10 cellular contexts compared by ENCODE assay signal in genomic region chr3:115986555-115987207, GRCh38.
DNase-seq lines count a peak whose midpoint lies in the region; ATAC-seq, FAIRE-seq and TF ChIP-seq lines count a peak whose summit lies in the region.
"Had no signal": no experiment of that assay in that cellular context is flagged by ENCODE, and none has a peak within 500 bp of the region (broad histone marks: within the 10 kb centered on the region; RNA-seq: fewer than 3 reads in every experiment).

No MANE protein-coding gene starts in this region.

- no peak for FAIRE-seq in keratinocyte (lab: Jason Lieb, UNC)

- intact Hi-C loops in vagina (cut with DNase I) = no loop called here

- no peaks in the 10 kb centered on the region for H3K9me1 ChIP-seq in keratinocyte (ENCODE audit: control insufficient read depth, extremely low read depth, insufficient read depth, low read length)

- no peak for TF ChIP-seq POLR2A in vagina (IDR thresholded peaks at IDR 0.05)

- TF ChIP-seq CTCF in HFF-Myc (IDR thresholded peaks at IDR 0.05; ENCODE audit: low read depth, low read length, missing control alignments) (peak; percentile 40), keratinocyte (optimal IDR thresholded peaks at IDR 0.05 in 1 of 3, IDR thresholded peaks at IDR 0.05 in 1 of 3, conservative IDR thresholded peaks at IDR 0.05 in 1 of 3; ENCODE audit: extremely low read depth in 1 of 3, insufficient read depth in 2 of 3, low read length in 3 of 3) (peak; percentile 46 to 67 (median 50)), vagina (IDR thresholded peaks at IDR 0.05) (no peak)

- H3K27ac ChIP-seq in keratinocyte (ENCODE audit: control insufficient read depth, insufficient read depth, low read length) = no peak overlapping the region
- no peak overlapping the region for H3K27ac ChIP-seq in vagina
- H3K27ac ChIP-seq: thyroid gland had no signal

- DNase-seq in DMS 273 treated with DMSO at 0.1 percent for 48 hours (lab: John Stamatoyannopoulos, UW) (peak; percentile 64), HFF-Myc (ENCODE audit: extremely low read depth, low read depth) (no peak), SW480 (ENCODE audit: low spot score) (peak; percentile 24), keratinocyte (ENCODE audit: low read depth, low spot score) (no peak), vagina (ENCODE audit: extremely low spot score in 2 of 2) (no peak), nucleus accumbens (lab: John Stamatoyannopoulos, UW) (no peak)
- DNase-seq in stimulated activated CD4-positive, alpha-beta T cell treated with anti-CD3 and anti-CD28 coated beads, Interleukin-15, amount 100 ng/mL, for 24 hours = no peak
- DNase-seq: foreskin melanocyte, thyroid gland had no signal

- H3K4me2 ChIP-seq in keratinocyte (ENCODE audit: control insufficient read depth, extremely low read depth, insufficient read depth, low read depth, low read length) = no peak overlapping the region

- no peak overlapping the region for H2AFZ ChIP-seq in keratinocyte (ENCODE audit: control insufficient read depth, low read length)

- no peaks in the 10 kb centered on the region for H3K79me2 ChIP-seq in keratinocyte (ENCODE audit: control insufficient read depth, insufficient read depth, low read length)

- H3K36me3 ChIP-seq in keratinocyte (ENCODE audit: control insufficient read depth in 2 of 2, extremely low read depth in 1 of 2, insufficient read depth in 2 of 2, low read length in 2 of 2) (no peaks in the 10 kb centered on the region), vagina (no peaks in the 10 kb centered on the region)
- H3K36me3 ChIP-seq: thyroid gland had no signal

- H3K4me1 ChIP-seq in keratinocyte (ENCODE audit: control insufficient read depth, extremely low read depth, insufficient read depth, low read length) (no peaks in the 10 kb centered on the region), vagina (no peaks in the 10 kb centered on the region)
- H3K4me1 ChIP-seq: thyroid gland had no signal

- H3K4me3 ChIP-seq in HFF-Myc (replicated peaks; ENCODE audit: low read depth, low read length) (no peak overlapping the region), keratinocyte (ENCODE audit: control insufficient read depth in 2 of 3, extremely low read depth in 1 of 3, insufficient read depth in 2 of 3, low read depth in 1 of 3, low read length in 3 of 3) (no peak overlapping the region), vagina (no peak overlapping the region)
- H3K4me3 ChIP-seq: thyroid gland had no signal

- ATAC-seq in GM19023 (IDR thresholded peaks at IDR 0.05; ENCODE audit: unreplicated experiment) = no peak

- dilution Hi-C loops in keratinocyte (cut with MboI; ENCODE audit: extremely low pct_ligation_motif_present, low sequenced_read_pairs) = no loop called here

- H4K20me1 ChIP-seq in keratinocyte (ENCODE audit: control insufficient read depth, extremely low read depth, insufficient read depth, low read length) = no peaks in the 10 kb centered on the region

- H3K9ac ChIP-seq in keratinocyte (ENCODE audit: control insufficient read depth, extremely low read depth, insufficient read depth, low read length) = no peak overlapping the region

- no peaks in the 10 kb centered on the region for H3K27me3 ChIP-seq in keratinocyte (ENCODE audit: control insufficient read depth, extremely low read depth, insufficient read depth, low read length)
- no peaks in the 10 kb centered on the region for H3K27me3 ChIP-seq in vagina
- H3K27me3 ChIP-seq: thyroid gland had no signal

- no peaks in the 10 kb centered on the region for H3K9me3 ChIP-seq in keratinocyte (ENCODE audit: control insufficient read depth, low read depth, low read length)
- H3K9me3 ChIP-seq in vagina = no peaks in the 10 kb centered on the region
- H3K9me3 ChIP-seq: thyroid gland had no signal

Comparison
In these comparisons a context has a peak if more than half of its experiments do, and no peak if none do; other contexts are left out.
1. DNase-seq: peak in DMS 273 treated with DMSO at 0.1 percent for 48 hours (single experiment) and SW480 (single experiment); none in HFF-Myc (single experiment), keratinocyte (single experiment), vagina (0 of 2), nucleus accumbens (0 of 56) and stimulated activated CD4-positive, alpha-beta T cell treated with anti-CD3 and anti-CD28 coated beads, Interleukin-15, amount 100 ng/mL, for 24 hours (single experiment).
2. CTCF ChIP-seq: peak in HFF-Myc (single experiment) and keratinocyte (3 of 3); none in vagina (0 of 3).